Comparison of ENCODE assay signal across 8 cellular contexts in genomic region chr10:89086801-89087513, GRCh38.
A peak's percentile ranks its signal among the peaks of the same experiment; 100 is the strongest.
DNase-seq lines count a peak whose midpoint lies in the region; ATAC-seq, FAIRE-seq and TF ChIP-seq lines count a peak whose summit lies in the region.

No MANE protein-coding gene starts in this region.

- H3K4me1 ChIP-seq in H9 (ENCODE audit: insufficient read depth, low read length) (peaks cover 4% of the 10 kb centered on the region; the same call in 1 of the 2 replicates), BE2C (no peaks in the 10 kb centered on the region), HepG2 (ENCODE audit: insufficient read depth, low read length) (no peaks in the 10 kb centered on the region), MM.1S (ENCODE audit: low read length) (peaks cover 5% of the 10 kb centered on the region; the same call in 1 of the 2 replicates)

- H3K4ac ChIP-seq in H9 (ENCODE audit: low read depth, low read length) = no peak overlapping the region; the same call in 1 of the 2 replicates

- no peaks in the 10 kb centered on the region for H3K79me1 ChIP-seq in H9 (ENCODE audit: insufficient read depth, low read depth, low read length, poor library complexity, severe bottlenecking)

- H3K36me3 ChIP-seq in BE2C (no peaks in the 10 kb centered on the region), HepG2 (replicated peaks in 1 of 2; ENCODE audit: control insufficient read depth in 1 of 2, insufficient read depth in 2 of 2, low read length in 2 of 2) (no peaks in the 10 kb centered on the region), MM.1S (replicated peaks; ENCODE audit: insufficient read depth, low read length) (no peaks in the 10 kb centered on the region)

- no peak overlapping the region for H4K8ac ChIP-seq in H9 (replicated peaks; ENCODE audit: insufficient read length, low read depth, low read length)

- H3K27me3 ChIP-seq in H9 (ENCODE audit: insufficient read depth, low read length) = no peaks in the 10 kb centered on the region
- H3K27me3 ChIP-seq in BE2C = no peaks in the 10 kb centered on the region
- no peaks in the 10 kb centered on the region for H3K27me3 ChIP-seq in HepG2 (ENCODE audit: control insufficient read depth in 1 of 2, insufficient read depth in 2 of 2, low read length in 2 of 2)
- H3K27me3 ChIP-seq in MM.1S (replicated peaks; ENCODE audit: insufficient read depth, low read length) = peaks cover 36% of the 10 kb centered on the region

- H3K23me2 ChIP-seq in H9 (ENCODE audit: insufficient read length, low read depth, low read length, poor library complexity, severe bottlenecking) = no peaks in the 10 kb centered on the region

- CTCF ChIA-PET in HepG2 (lab: Yijun Ruan, JAX; ENCODE audit: low intra/inter-chr PET ratio, low total read pairs) = no interaction called here

- H3K9me3 ChIP-seq in H9 (ENCODE audit: control insufficient read depth, low read depth, low read length) (no peaks in the 10 kb centered on the region), BE2C (no peaks in the 10 kb centered on the region), HepG2 (ENCODE audit: low read length) (no peaks in the 10 kb centered on the region), MM.1S (replicated peaks; ENCODE audit: insufficient read depth, low read length) (no peaks in the 10 kb centered on the region)

- peak overlapping the region; percentile 11 for H2BK20ac ChIP-seq in H9 (ENCODE audit: low read depth, low read length, poor library complexity, severe bottlenecking)

- peak overlapping the region; percentile 33 for H3K4me2 ChIP-seq in H9 (ENCODE audit: insufficient read depth, insufficient read length, low read length)
- no peak overlapping the region for H3K4me2 ChIP-seq in HepG2 (ENCODE audit: low read depth, low read length)
- H3K4me2 ChIP-seq in MM.1S (ENCODE audit: low read depth, low read length) = no peak overlapping the region

- no peak for FAIRE-seq in HepG2 (lab: Jason Lieb, UNC)

- H3K4me3 ChIP-seq in fibroblast of pulmonary artery (replicated peaks; ENCODE audit: low read depth, low read length) (no peak overlapping the region), BE2C (ENCODE audit: low read depth, low read length) (no peak overlapping the region), HepG2 (replicated peaks in 1 of 3; ENCODE audit: insufficient read depth in 1 of 3, low read depth in 2 of 3, low read length in 3 of 3) (no peak overlapping the region), MM.1S (ENCODE audit: low read length) (no peak overlapping the region)

- no peaks in the 10 kb centered on the region for H4K20me1 ChIP-seq in H9 (ENCODE audit: control insufficient read depth, insufficient read depth, insufficient read length)
- H4K20me1 ChIP-seq in HepG2 (ENCODE audit: insufficient read depth, low read length) = no peaks in the 10 kb centered on the region
- H4K20me1 ChIP-seq in MM.1S (ENCODE audit: insufficient read depth, low read length) = no peaks in the 10 kb centered on the region

- TF ChIP-seq CTCF in H9 (conservative IDR thresholded peaks at IDR 0.05) = no peak
- TF ChIP-seq CTCF in fibroblast of pulmonary artery (IDR thresholded peaks at IDR 0.05; ENCODE audit: low read length, missing control alignments) = no peak
- no peak for TF ChIP-seq CTCF in BE2C (IDR thresholded peaks at IDR 0.05; ENCODE audit: low read depth, low read length)
- no peak for TF ChIP-seq CTCF in HepG2 (CRISPR knock-in tag; IDR thresholded peaks at IDR 0.05)
- no peak for TF ChIP-seq CTCF in MM.1S (IDR thresholded peaks at IDR 0.05; ENCODE audit: low read length)

- H3K9ac ChIP-seq in H9 (ENCODE audit: extremely low read depth, insufficient read length, low read length) (no peak overlapping the region), HepG2 (ENCODE audit: insufficient read depth, low read depth, low read length) (no peak overlapping the region), MM.1S (ENCODE audit: low read length) (no peak overlapping the region)

- H3K4me3 Mint-ChIP-seq in H9 = no peak overlapping the region

- peak overlapping the region; percentile 45 for H3T11ph ChIP-seq in H9 (ENCODE audit: low read length)

- peak overlapping the region; percentile 51 for H2AK5ac ChIP-seq in H9 (ENCODE audit: insufficient read length, low read length)

- no CpG with 5 or more reads among the region's 13 CpGs for WGBS in H9 (ENCODE audit: extremely low coverage, insufficient read length, low lambda C conversion rate)
- WGBS in HepG2 (ENCODE audit: low lambda C conversion rate) = 24% methylated on average over 9 of the region's 13 CpGs

- H2BK15ac ChIP-seq in H9 (ENCODE audit: low read depth, low read length) = no peak overlapping the region

- H3K9me3 Mint-ChIP-seq in H9 = no peaks in the 10 kb centered on the region; a peak in 1 of 5 replicates

- no peak overlapping the region for H2BK5ac ChIP-seq in H9 (ENCODE audit: insufficient read length, low read length)

- no peak overlapping the region for H4K91ac ChIP-seq in H9 (ENCODE audit: insufficient read length, low read depth, low read length)

- H3F3A ChIP-seq in MM.1S (ENCODE audit: insufficient read depth, low read length) = 0 out of 2 replicates have a peak, but pooled peaks cover 2% of the 10 kb centered on the region

- H3K23ac ChIP-seq in H9 (ENCODE audit: insufficient read length, low read depth, low read length) = no peak overlapping the region

- peak overlapping the region; percentile 83 for H3K27ac ChIP-seq in H9 (ENCODE audit: insufficient read length, low read depth, low read length)
- H3K27ac ChIP-seq in HepG2 (ENCODE audit: extremely low read length, insufficient read depth, low read length) = no peak overlapping the region
- H3K27ac ChIP-seq in MM.1S (ENCODE audit: low read length) = no peak overlapping the region

- H3K9me2 ChIP-seq in MM.1S (replicated peaks; ENCODE audit: insufficient read depth, low read length) = no peaks in the 10 kb centered on the region

- no peaks in the 10 kb centered on the region for H3K27me3 Mint-ChIP-seq in H9 (ENCODE audit: low read depth)

- peak overlapping the region; percentile 78; the same call in 1 of the 2 replicates for H3K14ac ChIP-seq in H9 (ENCODE audit: insufficient read depth, low read length)

- H3K79me2 ChIP-seq in H9 (ENCODE audit: insufficient read depth, low read length) = no peaks in the 10 kb centered on the region
- no peaks in the 10 kb centered on the region for H3K79me2 ChIP-seq in HepG2 (ENCODE audit: insufficient read depth, low read length)
- H3K79me2 ChIP-seq in MM.1S (ENCODE audit: low read length) = no peaks in the 10 kb centered on the region

- peak overlapping the region; percentile 42 for H2BK12ac ChIP-seq in H9 (ENCODE audit: insufficient read length, low read depth, low read length)

- DNase-seq in H9 (peak; percentile 72), SIG-M5 treated with dmso at 0.1 percent for 504 hours (lab: John Stamatoyannopoulos, UW; ENCODE audit: unreplicated experiment) (peak; percentile 89), fibroblast of pulmonary artery (ENCODE audit: low read depth) (peak; percentile 88), renal cortical epithelial cell (ENCODE audit: low read depth) (peak; percentile 42), BE2C (no peak), HepG2 (ENCODE audit: low spot score) (no peak), MM.1S (no peak)

- peak overlapping the region in 2 of 3 experiments; percentile 88 to 97; a peak in 4 of 7 replicates for H3K27ac Mint-ChIP-seq in H9

- no peak for ATAC-seq in HepG2
- ATAC-seq in HG03378 (IDR thresholded peaks at IDR 0.05; ENCODE audit: unreplicated experiment) = no peak

- peak overlapping the region; percentile 21 for H4K5ac ChIP-seq in H9 (ENCODE audit: insufficient read length, low read depth, low read length)

- in situ Hi-C loops in HepG2 (cut with HindIII; ENCODE audit: extremely low pct_ligation_motif_present, low pct_unique_long_range_greater_than_20kb) = no loop called here

- no peak for TF ChIP-seq RAD21 in HepG2 (CRISPR knock-in tag; IDR thresholded peaks at IDR 0.05)

- H3K56ac ChIP-seq in H9 (ENCODE audit: insufficient read length, low read depth, low read length) = no peak overlapping the region

- no peak for TF ChIP-seq POLR2A in HepG2 (IDR thresholded peaks at IDR 0.05; ENCODE audit: insufficient read depth in 1 of 2, low read depth in 2 of 2, low read length in 2 of 2)

- peak overlapping the region; percentile 49 for H3K18ac ChIP-seq in H9 (ENCODE audit: insufficient read length, low read depth, low read length)

- intact Hi-C loops in HepG2 (cut with micrococcal nuclease; ENCODE audit: unreplicated experiment) = no loop called here

- H2BK120ac ChIP-seq in H9 (ENCODE audit: low read depth, low read length, poor library complexity, severe bottlenecking) = no peak overlapping the region

- no TSS peak for BruUV-seq in HepG2 (replicated peaks; lab: Mats Ljungman, UMichigan)

- H3K36me3 Mint-ChIP-seq in H9 (ENCODE audit: insufficient read depth in 1 of 3, low read depth in 3 of 3) = no peaks in the 10 kb centered on the region

- 0 out of 4 replicates have a peak, but pooled peaks cover 0 to 3% of the 10 kb centered on the region in 2 experiments for H3K4me1 Mint-ChIP-seq in H9

- TF ChIP-seq EP300 in HepG2 (IDR thresholded peaks at IDR 0.05; ENCODE audit: low read depth in 2 of 2, low read length in 2 of 2) (no peak), HepG2 (CRISPR knock-in tag; IDR thresholded peaks at IDR 0.05; ENCODE audit: borderline replicate concordance) (no peak)

- H2AFZ ChIP-seq in H9 (ENCODE audit: low read length) (no peak overlapping the region), HepG2 (ENCODE audit: low read length) (no peak overlapping the region), MM.1S (ENCODE audit: low read length) (no peak overlapping the region)

- POLR2A ChIA-PET in HepG2 (lab: Yijun Ruan, JAX) = no interaction called here

TF ChIP-seq in HepG2, 621 proteins besides CTCF, POLR2A, EP300 and RAD21:
- TF ChIP-seq ZNF607 (CRISPR knock-in tag; IDR thresholded peaks at IDR 0.05; ENCODE audit: borderline replicate concordance) = no peak
- TF ChIP-seq ATF4 (CRISPR knock-in tag; IDR thresholded peaks at IDR 0.05) = 0 out of 4 replicates have a peak, but pooled peaks of 1 of the 2 experiments have one; percentile 21

Comparison
In these comparisons a context has a peak if more than half of its experiments do, and no peak if none do; other contexts are left out.
1. DNase-seq: peak in H9 (single experiment), SIG-M5 treated with dmso at 0.1 percent for 504 hours (single experiment), fibroblast of pulmonary artery (single experiment) and renal cortical epithelial cell (single experiment); none in BE2C (single experiment), HepG2 (single experiment) and MM.1S (single experiment).